ENCODE assay signal across 20 cellular contexts in the genomic region with DNA sequence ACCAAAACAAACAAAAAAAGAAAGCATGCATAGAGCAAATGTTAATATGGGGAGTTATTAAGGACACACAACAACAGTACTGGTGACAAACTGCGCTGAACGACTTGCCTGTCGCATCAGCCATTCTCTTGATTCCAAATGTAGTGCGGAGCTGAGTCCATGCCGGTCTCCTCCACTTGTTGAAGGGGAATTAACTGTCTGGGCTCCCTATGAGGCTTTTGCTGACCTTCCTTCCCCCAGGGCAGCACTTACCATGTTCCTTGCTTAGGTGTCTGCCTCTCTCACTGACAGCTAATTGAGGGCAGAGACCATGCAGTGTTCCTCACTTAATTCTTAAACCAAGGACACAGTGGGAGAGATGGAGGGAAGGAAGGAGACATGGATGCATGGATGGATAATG. TPM values are rescaled to one million over a fixed set of nuclear protein-coding genes. Genes with fewer than 3 reads are reported as not detected.
DNase-seq lines count a peak whose midpoint lies in the region; ATAC-seq, FAIRE-seq and TF ChIP-seq lines count a peak whose summit lies in the region.
"Had no signal": no experiment of that assay in that cellular context is flagged by ENCODE, and none has a peak within 500 bp of the region (broad histone marks: within the 10 kb centered on the region; RNA-seq: fewer than 3 reads in every experiment).

No MANE protein-coding gene starts in this region.

- FAIRE-seq in urothelium cell line (lab: Jason Lieb, UNC) = peak; percentile 58
- FAIRE-seq in GM19239 (lab: Jason Lieb, UNC) = no peak
- FAIRE-seq: G401.6, GM12878, H54 had no signal

- peak overlapping the region; percentile 4 for H3K27ac Mint-ChIP-seq in nephron progenitor cell
- H3K27ac Mint-ChIP-seq: CD4-positive, alpha-beta memory T cell; HFFc6 had no signal

- POLR2A ChIA-PET in RWPE1 (lab: Yijun Ruan, JAX; ENCODE audit: low non-redundant PET) = interaction anchor here (0.6 kb wide), 1 partner anchor 12 kb away, joined by 10 read pairs; no protein-coding TSS in a partner anchor

- H3K36me3 Mint-ChIP-seq in nephron progenitor cell (ENCODE audit: low read depth) = no peaks in the 10 kb centered on the region
- H3K36me3 Mint-ChIP-seq: CD4-positive, alpha-beta memory T cell had no signal

- peaks cover 22% of the 10 kb centered on the region for H3K27me3 Mint-ChIP-seq in nephron progenitor cell (ENCODE audit: low read depth, poor library complexity)

- H3K4me3 Mint-ChIP-seq in nephron progenitor cell = no peak overlapping the region
- H3K4me3 Mint-ChIP-seq: CD4-positive, alpha-beta memory T cell; HFFc6 had no signal

- no peaks in the 10 kb centered on the region for H3K9me3 Mint-ChIP-seq in nephron progenitor cell
- H3K9me3 Mint-ChIP-seq: CD4-positive, alpha-beta memory T cell; HFFc6 had no signal

- H3K4me1 ChIP-seq in esophagus squamous epithelium (peaks cover 15 to 79% (median 45%) of the 10 kb centered on the region in 3 donors), left ventricle myocardium inferior (peaks cover 39% of the 10 kb centered on the region)
- H3K4me1 ChIP-seq: HAP-1 had no signal

- peaks cover 0 to 7% (median 0%) of the 10 kb centered on the region in 4 donors for H3K27me3 ChIP-seq in esophagus squamous epithelium
- H3K27me3 ChIP-seq in left ventricle myocardium inferior (ENCODE audit: low read depth) = no peaks in the 10 kb centered on the region

- H3K27ac ChIP-seq in RWPE1 (peak overlapping the region; percentile 83), esophagus squamous epithelium (peak overlapping the region; percentile 73 to 90 (median 78)), left ventricle myocardium inferior (replicated peaks) (no peak overlapping the region)

- peaks cover 5% of the 10 kb centered on the region for H3K4me1 Mint-ChIP-seq in nephron progenitor cell
- H3K4me1 Mint-ChIP-seq: CD4-positive, alpha-beta memory T cell had no signal

- H3K4me3 ChIP-seq in esophagus squamous epithelium = peak overlapping the region in 3 of 4 donors; percentile 17 to 49 (median 22)
- no peak overlapping the region for H3K4me3 ChIP-seq in left ventricle myocardium inferior
- H3K4me3 ChIP-seq: GM12878, HAP-1 had no signal

- no peaks in the 10 kb centered on the region for H3K9me3 ChIP-seq in esophagus squamous epithelium
- no peaks in the 10 kb centered on the region for H3K9me3 ChIP-seq in left ventricle myocardium inferior (replicated peaks)
- H3K9me3 ChIP-seq: HAP-1 had no signal

- no peak for ATAC-seq in left lobe of liver
- ATAC-seq: GM12878 had no signal

- CTCF ChIA-PET in RWPE1 (lab: Yijun Ruan, JAX) = interaction anchor here (0.6 to 2.5 kb wide), 3 partner anchors 20 to 27 kb away, joined by 3 to 9 read pairs (median 4); no protein-coding TSS in a partner anchor

- TF ChIP-seq CTCF in RWPE1 (conservative IDR thresholded peaks at IDR 0.05; ENCODE audit: low read depth) = no peak
- no peak for TF ChIP-seq CTCF in esophagus squamous epithelium (IDR thresholded peaks at IDR 0.05)
- no peak for TF ChIP-seq CTCF in nephron progenitor cell (IDR thresholded peaks at IDR 0.05)
- no peak for TF ChIP-seq CTCF in left ventricle myocardium inferior (IDR thresholded peaks at IDR 0.05; ENCODE audit: borderline replicate concordance)

- DNase-seq in RWPE1 (ENCODE audit: low spot score) (no peak), esophagus squamous epithelium (lab: John Stamatoyannopoulos, UW) (no peak), nephron progenitor cell (no peak), urothelium cell line (ENCODE audit: low spot score) (no peak), left lobe of liver (ENCODE audit: low spot score) (no peak), left ventricle myocardium inferior (no peak), GM19239 (ENCODE audit: insufficient read length, low spot score) (no peak)
- DNase-seq: C1 segment of cervical spinal cord; Calu3; CD4-positive, alpha-beta memory T cell; COR-L47; DMS53; DMS79 treated with DMSO at 0.1 percent for 48 hours; GOT3; HFFc6 had no signal

- no peak for TF ChIP-seq POLR2A in esophagus squamous epithelium (IDR thresholded peaks at IDR 0.05)

- no peaks in the 10 kb centered on the region for H3K36me3 ChIP-seq in esophagus squamous epithelium
- no peaks in the 10 kb centered on the region for H3K36me3 ChIP-seq in left ventricle myocardium inferior
- H3K36me3 ChIP-seq: HAP-1 had no signal

- intact Hi-C loops in esophagus squamous epithelium (cut with DNase I) (no loop called here), left ventricle myocardium inferior (cut with micrococcal nuclease) (no loop called here)

- WGBS in esophagus squamous epithelium, 2 donors = 87 to 88% methylated on average over 5 of the region's 5 CpGs

RNA-seq across cellular contexts. Expression of gene FAT2, which starts 40.8 kb away (rescaled TPM):
- total RNA-seq in esophagus squamous epithelium (100 to 1,000 TPM in 1 of 4 donors, 10 to 100 TPM in 3; 86.5 to 117 (median 99.0) TPM), left lobe of liver (not detected), left ventricle myocardium inferior (not detected)
- total RNA-seq: A673; Calu3; CD4-positive, alpha-beta memory T cell; HFFc6 had no signal

RNA-seq across cellular contexts. Expression of gene SPARC, which starts 54.8 kb away (rescaled TPM):
- total RNA-seq in esophagus squamous epithelium (100 to 1,000 TPM in 1 of 4 donors, 10 to 100 TPM in 3; 14.9 to 164 (median 61.9) TPM), left lobe of liver (90.7 TPM), left ventricle myocardium inferior (477 TPM)
- total RNA-seq: Calu3 had no signal

Comparison
In these comparisons a context has a peak if more than half of its experiments do, and no peak if none do; other contexts are left out.
1. RNA of gene FAT2, which starts 40.8 kb away (total RNA-seq): 86.5 to 117 TPM in esophagus squamous epithelium; not detected in left lobe of liver (single experiment) and not detected in left ventricle myocardium inferior (single experiment); every median in the first group is over 10 times any median in the second.